In genomic region chr3:119815716-119816115, GRCh38 we compare ENCODE assay signal across 21 cellular contexts. TPM values are rescaled to one million over a fixed set of nuclear protein-coding genes. Genes with fewer than 3 reads are reported as not detected.
"Had no signal": no experiment of that assay in that cellular context is flagged by ENCODE, and none has a peak within 500 bp of the region (broad histone marks: within the 10 kb centered on the region; RNA-seq: fewer than 3 reads in every experiment).

No MANE protein-coding gene starts in this region.

- H3K27me3 ChIP-seq: SJSA1 had no signal

- H3K9me3 ChIP-seq: SJSA1 had no signal

- ATAC-seq: K562 had no signal

- H3K4me1 ChIP-seq: SJSA1 had no signal

- H3K4me2 ChIP-seq: KMS-11 had no signal

- H3K27ac Mint-ChIP-seq: IgD-negative memory B cell had no signal

- H3K4me3 Mint-ChIP-seq: IgD-negative memory B cell had no signal

- H3K9me3 Mint-ChIP-seq: IgD-negative memory B cell had no signal

- H3K4me3 ChIP-seq: K562, SJSA1, SK-N-MC had no signal

- H3K9ac ChIP-seq: KMS-11 had no signal

- DNase-seq: Kasumi-1, MM.1S, NCI-H1092 treated with DMSO at 0.1 percent for 48 hours, NCI-H1436, NCI-H1694 treated with DMSO at 0.1 percent for 48 hours, NCI-H1930, NCI-H2081, NCI-H2107, NCI-H2227 treated with DMSO at 0.1 percent for 48 hours, NCI-H524, NCI-H526 treated with DMSO at 0.1 percent for 48 hours, NCI-H748 treated with DMSO at 0.1 percent for 48 hours, Right ventricle myocardium superior, RPMI8226, SIG-M5 had no signal

- H3K27ac ChIP-seq: KMS-11, SJSA1, SK-N-MC had no signal

- H3K36me3 ChIP-seq: SJSA1 had no signal

RNA-seq across cellular contexts. Expression of gene NR1I2, which starts 33.8 kb away (rescaled TPM):
- total RNA-seq: K562, M059J had no signal
- polyA plus RNA-seq: K562 had no signal
